In the genomic region with DNA sequence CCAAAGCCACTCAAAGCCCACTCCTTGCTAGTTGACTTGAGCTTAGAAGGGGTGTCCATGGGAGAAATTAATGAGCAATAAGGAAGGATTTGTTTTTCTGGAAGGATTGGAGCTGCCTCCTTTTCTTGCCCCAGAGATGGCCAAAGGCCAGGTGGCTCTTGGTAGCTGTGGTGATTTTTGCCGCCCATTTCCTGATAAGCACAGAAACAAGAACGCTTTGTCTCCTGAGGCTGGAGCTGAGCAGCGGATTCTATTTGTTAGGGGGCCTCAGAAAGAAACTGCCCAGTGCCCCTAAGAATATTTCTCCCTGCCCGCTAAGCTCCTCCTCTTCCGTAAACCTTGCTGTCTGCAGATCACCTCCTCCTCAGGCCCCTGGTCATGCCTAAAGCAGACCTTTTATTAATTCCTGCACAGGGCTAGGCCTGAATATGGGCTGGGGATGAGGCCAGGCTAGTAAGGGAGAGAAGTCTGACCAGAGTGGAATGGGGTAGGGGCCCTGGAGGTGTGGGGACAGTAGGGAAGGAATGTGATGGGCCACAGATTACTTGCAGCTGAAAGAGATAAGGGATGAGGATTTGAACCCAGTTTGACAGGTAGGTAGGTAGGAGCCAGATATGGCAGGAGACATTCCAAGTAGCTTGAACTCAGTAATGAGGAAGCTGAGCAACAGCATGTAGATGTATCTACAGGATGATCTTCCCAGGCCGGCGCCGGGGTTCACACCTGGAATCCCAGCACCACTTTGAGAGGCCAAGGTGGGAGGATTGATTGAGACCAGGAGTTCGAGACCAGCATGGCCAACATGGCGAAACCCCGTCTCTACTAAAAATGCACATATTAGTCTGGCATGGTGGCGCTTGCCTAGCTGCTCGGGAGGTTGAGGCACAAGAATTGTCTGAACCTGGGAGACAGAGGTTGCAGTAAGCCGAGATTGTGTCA, we compare ENCODE assay signal across 15 cellular contexts.
DNase-seq lines count a peak whose midpoint lies in the region; ATAC-seq, FAIRE-seq and TF ChIP-seq lines count a peak whose summit lies in the region.
"Had no signal": no experiment of that assay in that cellular context is flagged by ENCODE, and none has a peak within 500 bp of the region (broad histone marks: within the 10 kb centered on the region; RNA-seq: fewer than 3 reads in every experiment).

No MANE protein-coding gene starts in this region.

- no peak for FAIRE-seq in frontal cortex (lab: Jason Lieb, UNC)
- FAIRE-seq: bronchial epithelial cell had no signal

- H3K27ac ChIP-seq in left ventricle myocardium inferior (replicated peaks) (peak overlapping the region; percentile 78), prostate gland (peak overlapping the region; percentile 83 to 86)

- ATAC-seq in Right ventricle myocardium inferior (peak; percentile 51), GM18907 (IDR thresholded peaks at IDR 0.05; ENCODE audit: unreplicated experiment) (no peak)

- H3K9me3 ChIP-seq in left ventricle myocardium inferior (replicated peaks), result no peaks in the 10 kb centered on the region
- H3K9me3 ChIP-seq in prostate gland, result no peaks in the 10 kb centered on the region
- H3K9me3 ChIP-seq: right lobe of liver had no signal

- TF ChIP-seq POLR2A in prostate gland (IDR thresholded peaks at IDR 0.05), result no peak

- intact Hi-C loops in Right ventricle myocardium inferior (cut with DNase I), result loop anchor here (2.0 kb wide), 1 partner anchor 29 kb away; no protein-coding TSS in a partner anchor
- intact Hi-C loops in cardiac septum (cut with DNase I), result loop anchor here (5.0 kb wide), 1 partner anchor 39 kb away; no protein-coding TSS in a partner anchor
- intact Hi-C loops in left ventricle myocardium inferior (cut with micrococcal nuclease), result no loop called here
- intact Hi-C loops in prostate gland (cut with DNase I), result no loop called here

- TF ChIP-seq CTCF in left ventricle myocardium inferior (IDR thresholded peaks at IDR 0.05; ENCODE audit: borderline replicate concordance) (no peak), prostate gland (IDR thresholded peaks at IDR 0.05) (no peak)

- H3K4me3 ChIP-seq in left ventricle myocardium inferior (peak overlapping the region; percentile 16), prostate gland (no peak overlapping the region)
- H3K4me3 ChIP-seq: right lobe of liver had no signal

- H3K4me1 ChIP-seq in left ventricle myocardium inferior (peaks cover 83% of the 10 kb centered on the region), prostate gland (replicated peaks) (peaks cover 18% of the 10 kb centered on the region)

- no peak for DNase-seq in Right ventricle myocardium inferior (ENCODE audit: missing footprints)
- DNase-seq in cardiac septum (ENCODE audit: low spot score), result no peak
- DNase-seq in left ventricle myocardium inferior, result peak; percentile 47
- peak; percentile 59 for DNase-seq in prostate gland (ENCODE audit: low spot score)
- no peak for DNase-seq in NCI-H1436 (lab: John Stamatoyannopoulos, UW)
- DNase-seq in activated gamma-delta T cell (lab: John Stamatoyannopoulos, UW), result no peak
- DNase-seq in frontal cortex (ENCODE audit: low spot score in 2 of 2), result no peak
- DNase-seq: activated CD4-positive, alpha-beta T cell treated with anti-CD3 and anti-CD28 coated beads, Interleukin-2, amount 10 ng/mL, durations not matched to agents 7 days and 5 days; DMS153; erythroblast; KG1; NCI-H187; right lobe of liver had no signal

- H3K36me3 ChIP-seq in left ventricle myocardium inferior (peaks cover 34% of the 10 kb centered on the region), prostate gland (no peaks in the 10 kb centered on the region)

- WGBS in prostate gland, result 74% methylated on average over 14 of the region's 14 CpGs

- H3K27me3 ChIP-seq in left ventricle myocardium inferior (ENCODE audit: low read depth), result no peaks in the 10 kb centered on the region
- no peaks in the 10 kb centered on the region for H3K27me3 ChIP-seq in prostate gland (replicated peaks; ENCODE audit: insufficient read depth)
- H3K27me3 ChIP-seq: right lobe of liver had no signal

Comparison
In these comparisons a context has a peak if more than half of its experiments do, and no peak if none do; other contexts are left out.
1. DNase-seq: peak in left ventricle myocardium inferior (single experiment) and prostate gland (single experiment); none in Right ventricle myocardium inferior (single experiment), cardiac septum (single experiment), NCI-H1436 (single experiment), activated gamma-delta T cell (single experiment) and frontal cortex (0 of 2).
2. intact Hi-C loops: an anchor here in Right ventricle myocardium inferior (2.0 kb wide) and cardiac septum (5.0 kb wide); none called in left ventricle myocardium inferior and prostate gland.